Comparison of ENCODE assay signal across 34 cellular contexts in the genomic region with DNA sequence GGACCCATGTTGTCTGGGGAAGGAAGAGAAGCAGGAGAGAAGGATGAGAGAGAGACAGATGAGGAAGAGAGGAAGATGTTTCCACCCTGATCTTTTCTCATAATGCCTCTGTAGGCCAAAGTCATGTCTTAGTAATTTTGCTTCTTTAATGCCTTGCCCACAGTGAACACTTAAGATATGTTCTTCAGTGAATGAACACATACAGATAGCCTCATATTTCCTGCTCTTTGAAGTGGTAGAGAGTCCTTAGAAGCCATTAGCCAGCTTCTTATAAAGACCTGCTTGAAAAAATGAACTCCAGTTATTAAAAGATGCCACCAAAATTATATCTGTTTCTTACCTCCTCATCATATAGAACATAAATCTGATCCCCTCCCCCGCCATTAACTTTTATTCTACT.
"Had no signal": no experiment of that assay in that cellular context is flagged by ENCODE, and none has a peak within 500 bp of the region (broad histone marks: within the 10 kb centered on the region; RNA-seq: fewer than 3 reads in every experiment).

No MANE protein-coding gene starts in this region.

- H3K4me3 ChIP-seq: coronary artery, dorsolateral prefrontal cortex, esophagus muscularis mucosa, gastrocnemius medialis, heart left ventricle had no signal

- H3K27me3 ChIP-seq: brain microvascular endothelial cell, dorsolateral prefrontal cortex, esophagus muscularis mucosa, foreskin keratinocyte, gastrocnemius medialis, heart left ventricle had no signal

- H3K27ac Mint-ChIP-seq: activated B cell treated with CpG ODN at 0.5 μM for 24 hours; activated CD4-positive, alpha-beta memory T cell treated with anti-CD3 and anti-CD28 coated beads, Interleukin-2, amount 10 ng/mL, durations not matched to agents 7 days and 5 days; activated CD4-positive, alpha-beta T cell treated with anti-CD3 and anti-CD28 coated beads, Interleukin-2, amount 10 ng/mL, durations not matched to agents 7 days and 5 days; activated CD8-positive, alpha-beta memory T cell treated with anti-CD3 and anti-CD28 coated beads, Interleukin-2, amount 10 ng/mL, durations not matched to agents 7 days and 5 days; activated naive CD4-positive, alpha-beta T cell treated with anti-CD3 and anti-CD28 coated beads for 36 hours; activated naive CD4-positive, alpha-beta T cell treated with anti-CD3 and anti-CD28 coated beads, Interleukin-2, amount 50 U/mL, for 24 hours; activated naive CD8-positive, alpha-beta T cell treated with anti-CD3 and anti-CD28 coated beads for 36 hours; activated T-helper 1 cell treated with anti-CD3 and anti-CD28 coated beads, Interleukin-12 subunit alpha, Interleukin-12 subunit beta, Interleukin-2, Interleukin-4 antibody, amounts not matched to agents 30 ng/mL and 10 ng/mL and 1 ng/mL, durations not matched to agents 14 hours and 24 hours and 36 hours; activated T-helper 2 cell treated with anti-CD3 and anti-CD28 coated beads, Interferon-gamma antibody, Interleukin-2, Interleukin-4, amounts not matched to agents 10 μg/mL and 5 μg/mL and 100 μg/mL, durations not matched to agents 14 hours and 24 hours and 36 hours; dendritic cell treated with granulocyte-macrophage colony-stimulating factor and Interleukin-4, amounts not matched to agents 40 ng/mL and 50 ng/mL, for 4 days; endodermal cell; T-cell; T-helper 1 cell treated with Interleukin-12 subunit alpha and Interleukin-12 subunit beta and Interleukin-4 antibody, amounts not matched to agents 30 μg/mL and 1 μg/mL, for 36 hours; T-helper 2 cell treated with Interferon-gamma antibody and Interleukin-4, amounts not matched to agents 5 μg/mL and 100 μg/mL, for 36 hours had no signal

- H3K9me3 Mint-ChIP-seq: activated B cell treated with CpG ODN at 0.5 μM for 24 hours; activated CD4-positive, alpha-beta memory T cell treated with anti-CD3 and anti-CD28 coated beads, Interleukin-2, amount 10 ng/mL, durations not matched to agents 7 days and 5 days; activated CD4-positive, alpha-beta T cell treated with anti-CD3 and anti-CD28 coated beads, Interleukin-2, amount 10 ng/mL, durations not matched to agents 7 days and 5 days; activated naive CD4-positive, alpha-beta T cell treated with anti-CD3 and anti-CD28 coated beads for 36 hours; activated naive CD8-positive, alpha-beta T cell treated with anti-CD3 and anti-CD28 coated beads for 36 hours; activated T-helper 2 cell treated with anti-CD3 and anti-CD28 coated beads, Interferon-gamma antibody, Interleukin-2, Interleukin-4, amounts not matched to agents 10 μg/mL and 5 μg/mL and 100 μg/mL, durations not matched to agents 14 hours and 24 hours and 36 hours; central memory CD8-positive, alpha-beta T cell; dendritic cell treated with granulocyte-macrophage colony-stimulating factor and Interleukin-4, amounts not matched to agents 40 ng/mL and 50 ng/mL, for 4 days; endodermal cell had no signal

- ATAC-seq: activated CD8-positive, alpha-beta memory T cell treated with anti-CD3 and anti-CD28 coated beads, Interleukin-2, amount 10 ng/mL, durations not matched to agents 7 days and 5 days; foreskin keratinocyte; gastrocnemius medialis; heart left ventricle had no signal

- H3K9me3 ChIP-seq: esophagus muscularis mucosa, gastrocnemius medialis, heart left ventricle had no signal

- H3K27ac ChIP-seq: brain microvascular endothelial cell, coronary artery, dorsolateral prefrontal cortex, esophagus muscularis mucosa, foreskin keratinocyte, gastrocnemius medialis, heart left ventricle, WERI-Rb-1 had no signal

- H3K4me3 Mint-ChIP-seq: activated B cell treated with CpG ODN at 0.5 μM for 24 hours; activated CD4-positive, alpha-beta memory T cell treated with anti-CD3 and anti-CD28 coated beads, Interleukin-2, amount 10 ng/mL, durations not matched to agents 7 days and 5 days; activated CD4-positive, alpha-beta T cell treated with anti-CD3 and anti-CD28 coated beads, Interleukin-2, amount 10 ng/mL, durations not matched to agents 7 days and 5 days; activated CD8-positive, alpha-beta memory T cell treated with anti-CD3 and anti-CD28 coated beads, Interleukin-2, amount 10 ng/mL, durations not matched to agents 7 days and 5 days; activated naive CD4-positive, alpha-beta T cell treated with anti-CD3 and anti-CD28 coated beads for 36 hours; activated naive CD4-positive, alpha-beta T cell treated with anti-CD3 and anti-CD28 coated beads, Interleukin-2, amount 50 U/mL, for 24 hours; activated naive CD8-positive, alpha-beta T cell treated with anti-CD3 and anti-CD28 coated beads for 36 hours; activated T-helper 1 cell treated with anti-CD3 and anti-CD28 coated beads, Interleukin-12 subunit alpha, Interleukin-12 subunit beta, Interleukin-2, Interleukin-4 antibody, amounts not matched to agents 30 ng/mL and 10 ng/mL and 1 ng/mL, durations not matched to agents 14 hours and 24 hours and 36 hours; central memory CD8-positive, alpha-beta T cell; dendritic cell treated with granulocyte-macrophage colony-stimulating factor and Interleukin-4, amounts not matched to agents 40 ng/mL and 50 ng/mL, for 4 days; endodermal cell; T-cell; T-helper 1 cell treated with Interleukin-12 subunit alpha and Interleukin-12 subunit beta and Interleukin-4 antibody, amounts not matched to agents 30 μg/mL and 1 μg/mL, for 36 hours; T-helper 2 cell treated with Interferon-gamma antibody and Interleukin-4, amounts not matched to agents 5 μg/mL and 100 μg/mL, for 36 hours had no signal

- H3K4me1 Mint-ChIP-seq: activated B cell treated with CpG ODN at 0.5 μM for 24 hours had no signal

- H3K36me3 Mint-ChIP-seq: activated naive CD4-positive, alpha-beta T cell treated with anti-CD3 and anti-CD28 coated beads, Interleukin-2, amount 50 U/mL, for 24 hours; activated naive CD8-positive, alpha-beta T cell treated with anti-CD3 and anti-CD28 coated beads for 36 hours; T-cell had no signal

- DNase-seq: activated B cell treated with CpG ODN at 0.5 μM for 24 hours; activated CD4-positive, alpha-beta memory T cell treated with anti-CD3 and anti-CD28 coated beads, Interleukin-2, amount 10 ng/mL, durations not matched to agents 7 days and 5 days; activated CD4-positive, alpha-beta T cell treated with anti-CD3 and anti-CD28 coated beads, Interleukin-2, amount 10 ng/mL, durations not matched to agents 7 days and 5 days; activated CD4-positive, alpha-beta T cell treated with anti-CD3 and anti-CD28 coated beads, Interleukin-2, amount 50 U/mL, for 4 hours; activated CD8-positive, alpha-beta memory T cell treated with anti-CD3 and anti-CD28 coated beads, Interleukin-2, amount 10 ng/mL, durations not matched to agents 7 days and 5 days; activated CD8-positive, alpha-beta memory T cell treated with anti-CD3 and anti-CD28 coated beads, Interleukin-2, amount 50 U/mL, for 4 hours; activated effector memory CD4-positive, alpha-beta T cell treated with anti-CD3 and anti-CD28 coated beads, Interleukin-2, amount 50 U/mL, for 16 hours; activated naive CD4-positive, alpha-beta T cell treated with anti-CD3 and anti-CD28 coated beads for 36 hours; activated naive CD8-positive, alpha-beta T cell treated with anti-CD3 and anti-CD28 coated beads for 36 hours; activated T-cell treated with anti-CD3 and anti-CD28 coated beads, Interleukin-2, amount 50 U/mL, for 1 hour; activated T-cell treated with anti-CD3 and anti-CD28 coated beads, Interleukin-2, amount 50 U/mL, for 48 hours; amniotic stem cell; anterior cingulate cortex; brain microvascular endothelial cell; dorsolateral prefrontal cortex; effector memory CD4-positive, alpha-beta T cell; endodermal cell; erythroblast; foreskin keratinocyte; gastrocnemius medialis; glutamatergic neuron; heart left ventricle; T-cell; T1000; WERI-Rb-1 had no signal

- H3K4me1 ChIP-seq: esophagus muscularis mucosa, foreskin keratinocyte, gastrocnemius medialis, heart left ventricle had no signal

- H3K36me3 ChIP-seq: brain microvascular endothelial cell, esophagus muscularis mucosa, gastrocnemius medialis, heart left ventricle, WERI-Rb-1 had no signal
